ENCODE assay signal across 8 cellular contexts in the genomic region with DNA sequence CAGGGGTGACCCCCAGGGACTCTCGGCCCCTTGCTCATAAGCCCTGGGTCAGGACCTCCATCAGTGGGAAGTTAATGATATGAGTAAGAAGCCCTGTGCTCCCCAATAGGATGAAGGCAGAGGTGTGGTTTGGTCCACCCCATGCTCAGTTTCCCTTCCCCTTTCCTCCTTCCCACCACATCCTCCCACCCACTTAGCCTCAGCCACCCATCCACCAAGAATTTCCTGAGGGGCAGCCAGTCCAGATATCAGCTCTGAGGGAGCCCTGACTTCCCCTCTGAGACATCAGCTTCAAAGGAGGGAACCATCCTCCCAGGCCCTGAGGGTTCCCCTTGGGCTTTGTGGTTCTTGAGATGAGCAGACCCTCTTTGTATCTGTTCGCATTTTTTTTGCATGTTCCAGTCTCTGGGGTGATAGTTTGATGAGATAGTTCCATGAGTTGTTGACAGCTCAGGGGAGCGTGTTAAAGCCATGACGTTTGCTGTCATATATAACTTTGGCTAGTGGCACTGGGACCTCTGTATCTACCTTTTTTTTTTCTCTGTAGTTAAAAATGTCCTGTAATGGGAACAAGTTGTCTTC.
DNase-seq lines count a peak whose midpoint lies in the region; ATAC-seq and TF ChIP-seq lines count a peak whose summit lies in the region.

No MANE protein-coding gene starts in this region.

- no peak overlapping the region for H3K18ac ChIP-seq in neuronal stem cell (ENCODE audit: low read length)

- no peak overlapping the region for H3K4me3 ChIP-seq in CD8-positive, alpha-beta T cell (ENCODE audit: low read depth, low read length)
- H3K4me3 ChIP-seq in neuronal stem cell (ENCODE audit: low read length in 2 of 2) (no peak overlapping the region), thyroid gland (replicated peaks in 1 of 3) (no peak overlapping the region), hepatocyte (no peak overlapping the region)

- H3K14ac ChIP-seq in neuronal stem cell (ENCODE audit: low read length), result no peak overlapping the region

- H2AFZ ChIP-seq in neuronal stem cell (ENCODE audit: low read length) (no peak overlapping the region), hepatocyte (no peak overlapping the region)

- H3K9me3 Mint-ChIP-seq in CD8-positive, alpha-beta T cell, result no peaks in the 10 kb centered on the region

- H3K4me2 ChIP-seq in neuronal stem cell (ENCODE audit: insufficient read depth, low read length, poor library complexity, severe bottlenecking) (no peak overlapping the region), hepatocyte (no peak overlapping the region)

- POLR2A ChIA-PET in CD8-positive, alpha-beta T cell (lab: Charles Lee), result interaction anchor here (0.6 kb wide), 1 partner anchor 13 kb away, joined by 4 read pairs; no protein-coding TSS in a partner anchor

- H3K27ac ChIP-seq in CD8-positive, alpha-beta T cell (ENCODE audit: low read depth, low read length), result peak overlapping the region; percentile 2
- H3K27ac ChIP-seq in neuronal stem cell (replicated peaks; ENCODE audit: low read length) (no peak overlapping the region), thyroid gland (no peak overlapping the region), hepatocyte (no peak overlapping the region)

- no peaks in the 10 kb centered on the region for H3K9me2 ChIP-seq in hepatocyte (replicated peaks; ENCODE audit: insufficient read depth)

- H3K36me3 Mint-ChIP-seq in CD8-positive, alpha-beta T cell, result peaks cover 87% of the 10 kb centered on the region

- H3K36me3 ChIP-seq in CD8-positive, alpha-beta T cell (ENCODE audit: insufficient read depth, low read length), result peaks cover 65% of the 10 kb centered on the region
- peaks cover 0 to 12% of the 10 kb centered on the region in 2 donors for H3K36me3 ChIP-seq in neuronal stem cell (replicated peaks in 1 of 2; ENCODE audit: control insufficient read depth in 2 of 2, insufficient read depth in 2 of 2, low read length in 2 of 2)
- H3K36me3 ChIP-seq in thyroid gland, result no peaks in the 10 kb centered on the region
- H3K36me3 ChIP-seq in hepatocyte (replicated peaks; ENCODE audit: insufficient read depth, low read depth), result no peaks in the 10 kb centered on the region

- TF ChIP-seq POLR2A in thyroid gland (IDR thresholded peaks at IDR 0.05), result no peak

- no peaks in the 10 kb centered on the region for H3K79me2 ChIP-seq in hepatocyte

- peak; percentile 47 for ATAC-seq in CD8-positive, alpha-beta T cell
- ATAC-seq in GM19324 (IDR thresholded peaks at IDR 0.05; ENCODE audit: low FRiP score, unreplicated experiment) (peak; percentile 65), HG03175 (IDR thresholded peaks at IDR 0.05; ENCODE audit: unreplicated experiment) (peak; percentile 79)

- no peaks in the 10 kb centered on the region for H3K27me3 ChIP-seq in CD8-positive, alpha-beta T cell (ENCODE audit: insufficient read depth, low read length)
- H3K27me3 ChIP-seq in neuronal stem cell (ENCODE audit: control insufficient read depth in 3 of 3, insufficient read depth in 3 of 3, low read depth in 1 of 3, low read length in 3 of 3) (no peaks in the 10 kb centered on the region), thyroid gland (no peaks in the 10 kb centered on the region), hepatocyte (no peaks in the 10 kb centered on the region)

- no peak overlapping the region for H3K4me3 Mint-ChIP-seq in CD8-positive, alpha-beta T cell

- no peak overlapping the region for H3K23ac ChIP-seq in neuronal stem cell (ENCODE audit: low read depth, low read length, poor library complexity)

- no peak overlapping the region for H3K4ac ChIP-seq in neuronal stem cell (ENCODE audit: low read length)

- no peaks in the 10 kb centered on the region for H3K9me3 ChIP-seq in CD8-positive, alpha-beta T cell (ENCODE audit: low read length)
- H3K9me3 ChIP-seq in neuronal stem cell (replicated peaks in 1 of 2; ENCODE audit: control insufficient read depth in 2 of 2, insufficient read depth in 1 of 2, low read depth in 1 of 2, low read length in 2 of 2) (no peaks in the 10 kb centered on the region), thyroid gland (no peaks in the 10 kb centered on the region), hepatocyte (ENCODE audit: low read depth) (no peaks in the 10 kb centered on the region)

- H2BK15ac ChIP-seq in neuronal stem cell (ENCODE audit: low read length), result no peak overlapping the region

- H3K27ac Mint-ChIP-seq in CD8-positive, alpha-beta T cell, result peak overlapping the region; percentile 82

- no peak overlapping the region for H2BK120ac ChIP-seq in neuronal stem cell (ENCODE audit: low read depth, low read length)

- H2BK5ac ChIP-seq in neuronal stem cell (ENCODE audit: low read length), result no peak overlapping the region

- DNase-seq in CD8-positive, alpha-beta T cell, result peak in 2 of 7 experiments; percentile 10 to 41
- peak; percentile 50 for DNase-seq in activated CD8-positive, alpha-beta memory T cell treated with anti-CD3 and anti-CD28 coated beads, Interleukin-2, amount 50 U/mL, for 24 hours (ENCODE audit: extremely low read depth)
- DNase-seq in stimulated activated CD4-positive, alpha-beta T cell treated with anti-CD3 and anti-CD28 coated beads, TNF-alpha, amount 100 ng/mL, for 48 hours (ENCODE audit: low read depth in 3 of 3), result peak; percentile 52 to 74 (median 52)
- DNase-seq in neuronal stem cell (ENCODE audit: low spot score) (no peak), thyroid gland (no peak), hepatocyte (ENCODE audit: low spot score) (no peak)

- no peak overlapping the region for H4K91ac ChIP-seq in neuronal stem cell (ENCODE audit: low read depth, low read length, poor library complexity)

- H2AK5ac ChIP-seq in neuronal stem cell (ENCODE audit: low read depth, low read length), result no peak overlapping the region

- H3K4me1 ChIP-seq in CD8-positive, alpha-beta T cell (ENCODE audit: insufficient read depth, low read length), result peaks cover 51% of the 10 kb centered on the region
- H3K4me1 ChIP-seq in neuronal stem cell (ENCODE audit: control insufficient read depth in 2 of 2, insufficient read depth in 1 of 2, low read depth in 1 of 2, low read length in 2 of 2) (no peaks in the 10 kb centered on the region), thyroid gland (peaks cover 0 to 7% of the 10 kb centered on the region in 2 donors), hepatocyte (ENCODE audit: insufficient read depth) (peaks cover 3% of the 10 kb centered on the region)

- H3K27me3 Mint-ChIP-seq in CD8-positive, alpha-beta T cell (ENCODE audit: low read depth), result no peaks in the 10 kb centered on the region

- H3K4me1 Mint-ChIP-seq in CD8-positive, alpha-beta T cell (ENCODE audit: low read depth), result peaks cover 60% of the 10 kb centered on the region

- intact Hi-C loops in CD8-positive, alpha-beta T cell (cut with DNase I, micrococcal nuclease), result no loop called here
- intact Hi-C loops in thyroid gland (cut with DNase I), result no loop called here

- no CpG with 5 or more reads among the region's 4 CpGs for WGBS in neuronal stem cell (ENCODE audit: extremely low coverage in 2 of 2, insufficient read length in 2 of 2, insufficient replicate concordance in 1 of 2), 2 donors
- 75 to 80% methylated on average over 4 of the region's 4 CpGs for WGBS in thyroid gland, 2 donors
- WGBS in hepatocyte (ENCODE audit: low lambda C conversion rate, missing lambda C conversion rate), result 92% methylated on average over 4 of the region's 4 CpGs

- H4K20me1 ChIP-seq in hepatocyte (ENCODE audit: insufficient read depth, poor library complexity, severe bottlenecking), result no peaks in the 10 kb centered on the region

- H3K9ac ChIP-seq in neuronal stem cell (ENCODE audit: low read depth, low read length, poor library complexity), result no peak overlapping the region

- no peak overlapping the region for H2BK12ac ChIP-seq in neuronal stem cell (ENCODE audit: low read length)

- no peak overlapping the region for H4K8ac ChIP-seq in neuronal stem cell (ENCODE audit: low read depth, low read length)

- H3K79me1 ChIP-seq in neuronal stem cell (ENCODE audit: low read depth, low read length), result no peaks in the 10 kb centered on the region

- CTCF ChIA-PET in CD8-positive, alpha-beta T cell (lab: Charles Lee), result no interaction called here

- TF ChIP-seq CTCF in CD8-positive, alpha-beta T cell (IDR thresholded peaks at IDR 0.05), result no peak
- TF ChIP-seq CTCF in thyroid gland (IDR thresholded peaks at IDR 0.05) (no peak), hepatocyte (IDR thresholded peaks at IDR 0.05; ENCODE audit: poor library complexity) (no peak)

Comparison
In these comparisons a context has a peak if more than half of its experiments do, and no peak if none do; other contexts are left out.
1. DNase-seq: peak in activated CD8-positive, alpha-beta memory T cell treated with anti-CD3 and anti-CD28 coated beads, Interleukin-2, amount 50 U/mL, for 24 hours (single experiment) and stimulated activated CD4-positive, alpha-beta T cell treated with anti-CD3 and anti-CD28 coated beads, TNF-alpha, amount 100 ng/mL, for 48 hours (3 of 3); none in neuronal stem cell (single experiment), thyroid gland (0 of 2) and hepatocyte (single experiment).
2. Peak in every context shown above with its lines, with median percentiles within 50 percentile points of each other: ATAC-seq.